Comparison of ENCODE assay signal across 40 cellular contexts in the genomic region with DNA sequence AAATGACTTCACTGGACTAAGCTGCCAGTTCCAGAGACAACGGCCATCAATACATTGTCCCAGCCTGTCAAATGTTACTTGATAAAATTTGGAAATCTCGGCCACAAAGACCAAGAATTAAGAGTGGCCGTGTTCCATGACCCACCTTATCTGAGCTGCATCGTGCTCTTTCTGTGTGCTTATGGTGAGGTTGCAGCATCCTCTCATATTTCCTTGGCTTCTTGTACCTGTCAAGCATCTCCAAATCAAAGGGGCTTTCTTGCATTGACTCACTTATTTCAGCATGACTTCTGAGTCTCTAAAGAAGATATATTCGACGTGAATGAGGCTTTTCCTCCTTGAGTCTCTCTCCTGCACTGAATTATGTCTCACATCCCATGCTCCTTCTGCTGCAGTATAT.
"Had no signal": no experiment of that assay in that cellular context is flagged by ENCODE, and none has a peak within 500 bp of the region (broad histone marks: within the 10 kb centered on the region; RNA-seq: fewer than 3 reads in every experiment).

No MANE protein-coding gene starts in this region.

- H3K4me3 ChIP-seq: adrenal gland, ascending aorta, body of pancreas, breast epithelium, cardiac muscle cell had no signal

- H3K4me1 ChIP-seq: adrenal gland, ascending aorta, body of pancreas, breast epithelium had no signal

- ATAC-seq: activated naive CD4-positive, alpha-beta T cell treated with anti-CD3 and anti-CD28 coated beads, Interleukin-2, amount 50 U/mL, for 72 hours; activated naive CD8-positive, alpha-beta T cell treated with anti-CD3 and anti-CD28 coated beads, Interleukin-2, amount 50 U/mL, for 24 hours; activated T-cell treated with anti-CD3 and anti-CD28 coated beads, Interleukin-2, amount 50 U/mL, for 4 hours; activated T-cell treated with anti-CD3 and anti-CD28 coated beads, Interleukin-2, amount 50 U/mL, for 72 hours; activated T-helper 17 cell treated with anti-CD3 and anti-CD28 coated beads, Interleukin-2, amount 50 U/mL, for 72 hours; body of pancreas had no signal

- H3K9me3 ChIP-seq: adrenal gland, ascending aorta, body of pancreas, breast epithelium had no signal

- H3K36me3 ChIP-seq: adrenal gland, ascending aorta, brain microvascular endothelial cell, breast epithelium, cardiac muscle cell had no signal

- H3K4me3 Mint-ChIP-seq: activated naive CD4-positive, alpha-beta T cell treated with anti-CD3 and anti-CD28 coated beads for 36 hours; activated naive CD4-positive, alpha-beta T cell treated with anti-CD3 and anti-CD28 coated beads, Interleukin-2, amount 10 ng/mL, durations not matched to agents 7 days and 5 days; activated naive CD4-positive, alpha-beta T cell treated with anti-CD3 and anti-CD28 coated beads, Interleukin-2, amount 50 U/mL, for 24 hours; activated naive CD8-positive, alpha-beta T cell; activated naive CD8-positive, alpha-beta T cell treated with anti-CD3 and anti-CD28 coated beads for 36 hours; activated naive CD8-positive, alpha-beta T cell treated with anti-CD3 and anti-CD28 coated beads, Interleukin-2, amount 10 ng/mL, durations not matched to agents 7 days and 5 days; activated naive CD8-positive, alpha-beta T cell treated with anti-CD3 and anti-CD28 coated beads, Interleukin-2, amount 50 U/mL, for 24 hours; activated T-cell treated with anti-CD3 and anti-CD28 coated beads, Interleukin-2, amount 50 U/mL, for 24 hours; activated T-cell treated with anti-CD3 and anti-CD28 coated beads, Interleukin-2, amount 50 U/mL, for 4 hours; activated T-cell treated with anti-CD3 and anti-CD28 coated beads, Interleukin-2, amount 50 U/mL, for 72 hours; activated T-helper 1 cell treated with anti-CD3 and anti-CD28 coated beads, Interleukin-12 subunit alpha, Interleukin-12 subunit beta, Interleukin-2, Interleukin-4 antibody, amounts not matched to agents 30 ng/mL and 10 ng/mL and 1 ng/mL, durations not matched to agents 14 hours and 24 hours and 36 hours; activated T-helper 17 cell treated with anti-CD3 and anti-CD28 coated beads, Interleukin-2, amount 50 U/mL, for 72 hours; brain; central memory CD8-positive, alpha-beta T cell had no signal

- FAIRE-seq: astrocyte, bronchial epithelial cell had no signal

- DNase-seq: activated effector memory CD4-positive, alpha-beta T cell treated with anti-CD3 and anti-CD28 coated beads, Interleukin-2, amount 50 U/mL, for 16 hours; activated effector memory CD4-positive, alpha-beta T cell treated with Interleukin-2 at 50 U/mL for 16 hours; activated gamma-delta T cell; activated gamma-delta T cell treated with Interleukin-2 at 50 U/mL for 16 hours; activated naive CD4-positive, alpha-beta T cell; activated naive CD4-positive, alpha-beta T cell treated with anti-CD3 and anti-CD28 coated beads for 36 hours; activated naive CD4-positive, alpha-beta T cell treated with anti-CD3 and anti-CD28 coated beads, Interleukin-2, amount 10 ng/mL, durations not matched to agents 7 days and 5 days; activated naive CD4-positive, alpha-beta T cell treated with anti-CD3 and anti-CD28 coated beads, Interleukin-2, amount 50 U/mL, for 16 hours; activated naive CD4-positive, alpha-beta T cell treated with Interleukin-2 at 50 U/mL for 16 hours; activated naive CD8-positive, alpha-beta T cell treated with anti-CD3 and anti-CD28 coated beads for 36 hours; activated naive CD8-positive, alpha-beta T cell treated with anti-CD3 and anti-CD28 coated beads, Interleukin-2, amount 10 ng/mL, durations not matched to agents 7 days and 5 days; activated naive CD8-positive, alpha-beta T cell treated with anti-CD3 and anti-CD28 coated beads, Interleukin-2, amount 50 U/mL, for 24 hours; activated T-cell treated with anti-CD3 and anti-CD28 coated beads, Interleukin-2, amount 50 U/mL, for 1 hour; activated T-cell treated with anti-CD3 and anti-CD28 coated beads, Interleukin-2, amount 50 U/mL, for 24 hours; activated T-cell treated with anti-CD3 and anti-CD28 coated beads, Interleukin-2, amount 50 U/mL, for 4 hours; activated T-cell treated with anti-CD3 and anti-CD28 coated beads, Interleukin-2, amount 50 U/mL, for 48 hours; activated T-cell treated with anti-CD3 and anti-CD28 coated beads, Interleukin-2, amount 50 U/mL, for 72 hours; adrenal gland; amniotic stem cell; amygdala; anterior cingulate cortex; aorta; body of pancreas; brain microvascular endothelial cell; caudate nucleus; central memory CD4-positive, alpha-beta T cell; cerebellar nuclear complex had no signal

- H3K27ac Mint-ChIP-seq: activated naive CD4-positive, alpha-beta T cell treated with anti-CD3 and anti-CD28 coated beads for 36 hours; activated naive CD4-positive, alpha-beta T cell treated with anti-CD3 and anti-CD28 coated beads, Interleukin-2, amount 10 ng/mL, durations not matched to agents 7 days and 5 days; activated naive CD4-positive, alpha-beta T cell treated with anti-CD3 and anti-CD28 coated beads, Interleukin-2, amount 50 U/mL, for 24 hours; activated naive CD4-positive, alpha-beta T cell treated with anti-CD3 and anti-CD28 coated beads, Interleukin-2, amount 50 U/mL, for 72 hours; activated naive CD8-positive, alpha-beta T cell; activated naive CD8-positive, alpha-beta T cell treated with anti-CD3 and anti-CD28 coated beads for 36 hours; activated naive CD8-positive, alpha-beta T cell treated with anti-CD3 and anti-CD28 coated beads, Interleukin-2, amount 10 ng/mL, durations not matched to agents 7 days and 5 days; activated naive CD8-positive, alpha-beta T cell treated with anti-CD3 and anti-CD28 coated beads, Interleukin-2, amount 50 U/mL, for 24 hours; activated T-cell treated with anti-CD3 and anti-CD28 coated beads, Interleukin-2, amount 50 U/mL, for 24 hours; activated T-cell treated with anti-CD3 and anti-CD28 coated beads, Interleukin-2, amount 50 U/mL, for 72 hours; activated T-helper 1 cell treated with anti-CD3 and anti-CD28 coated beads, Interleukin-12 subunit alpha, Interleukin-12 subunit beta, Interleukin-2, Interleukin-4 antibody, amounts not matched to agents 30 ng/mL and 10 ng/mL and 1 ng/mL, durations not matched to agents 14 hours and 24 hours and 36 hours; activated T-helper 17 cell treated with anti-CD3 and anti-CD28 coated beads, Interleukin-2, amount 50 U/mL, for 72 hours; activated T-helper 2 cell treated with anti-CD3 and anti-CD28 coated beads, Interferon-gamma antibody, Interleukin-2, Interleukin-4, amounts not matched to agents 10 μg/mL and 5 μg/mL and 100 μg/mL, durations not matched to agents 14 hours and 24 hours and 36 hours; brain had no signal

- H3K4me1 Mint-ChIP-seq: activated naive CD4-positive, alpha-beta T cell treated with anti-CD3 and anti-CD28 coated beads, Interleukin-2, amount 10 ng/mL, durations not matched to agents 7 days and 5 days; activated naive CD4-positive, alpha-beta T cell treated with anti-CD3 and anti-CD28 coated beads, Interleukin-2, amount 50 U/mL, for 24 hours; activated naive CD8-positive, alpha-beta T cell treated with anti-CD3 and anti-CD28 coated beads for 36 hours; activated naive CD8-positive, alpha-beta T cell treated with anti-CD3 and anti-CD28 coated beads, Interleukin-2, amount 10 ng/mL, durations not matched to agents 7 days and 5 days; activated naive CD8-positive, alpha-beta T cell treated with anti-CD3 and anti-CD28 coated beads, Interleukin-2, amount 50 U/mL, for 24 hours; activated T-helper 17 cell treated with anti-CD3 and anti-CD28 coated beads, Interleukin-2, amount 50 U/mL, for 72 hours; central memory CD8-positive, alpha-beta T cell had no signal

- H3K27me3 ChIP-seq: adrenal gland, ascending aorta, brain microvascular endothelial cell, breast epithelium, cardiac muscle cell had no signal

- H3K27ac ChIP-seq: adrenal gland, ascending aorta, body of pancreas, brain microvascular endothelial cell, breast epithelium, cardiac muscle cell had no signal

- H3K9me3 Mint-ChIP-seq: activated naive CD4-positive, alpha-beta T cell treated with anti-CD3 and anti-CD28 coated beads for 36 hours; activated naive CD4-positive, alpha-beta T cell treated with anti-CD3 and anti-CD28 coated beads, Interleukin-2, amount 10 ng/mL, durations not matched to agents 7 days and 5 days; activated naive CD4-positive, alpha-beta T cell treated with anti-CD3 and anti-CD28 coated beads, Interleukin-2, amount 50 U/mL, for 24 hours; activated naive CD4-positive, alpha-beta T cell treated with anti-CD3 and anti-CD28 coated beads, Interleukin-2, amount 50 U/mL, for 72 hours; activated naive CD8-positive, alpha-beta T cell treated with anti-CD3 and anti-CD28 coated beads for 36 hours; activated naive CD8-positive, alpha-beta T cell treated with anti-CD3 and anti-CD28 coated beads, Interleukin-2, amount 10 ng/mL, durations not matched to agents 7 days and 5 days; activated naive CD8-positive, alpha-beta T cell treated with anti-CD3 and anti-CD28 coated beads, Interleukin-2, amount 50 U/mL, for 24 hours; activated T-cell treated with anti-CD3 and anti-CD28 coated beads, Interleukin-2, amount 50 U/mL, for 24 hours; activated T-cell treated with anti-CD3 and anti-CD28 coated beads, Interleukin-2, amount 50 U/mL, for 4 hours; activated T-cell treated with anti-CD3 and anti-CD28 coated beads, Interleukin-2, amount 50 U/mL, for 72 hours; activated T-helper 1 cell treated with anti-CD3 and anti-CD28 coated beads, Interleukin-12 subunit alpha, Interleukin-12 subunit beta, Interleukin-2, Interleukin-4 antibody, amounts not matched to agents 30 ng/mL and 10 ng/mL and 1 ng/mL, durations not matched to agents 14 hours and 24 hours and 36 hours; activated T-helper 17 cell treated with anti-CD3 and anti-CD28 coated beads, Interleukin-2, amount 50 U/mL, for 72 hours; activated T-helper 2 cell treated with anti-CD3 and anti-CD28 coated beads, Interferon-gamma antibody, Interleukin-2, Interleukin-4, amounts not matched to agents 10 μg/mL and 5 μg/mL and 100 μg/mL, durations not matched to agents 14 hours and 24 hours and 36 hours; brain; central memory CD8-positive, alpha-beta T cell had no signal

- H3K36me3 Mint-ChIP-seq: activated naive CD4-positive, alpha-beta T cell treated with anti-CD3 and anti-CD28 coated beads, Interleukin-2, amount 10 ng/mL, durations not matched to agents 7 days and 5 days; activated naive CD4-positive, alpha-beta T cell treated with anti-CD3 and anti-CD28 coated beads, Interleukin-2, amount 50 U/mL, for 24 hours; activated naive CD4-positive, alpha-beta T cell treated with anti-CD3 and anti-CD28 coated beads, Interleukin-2, amount 50 U/mL, for 72 hours; activated naive CD8-positive, alpha-beta T cell; activated naive CD8-positive, alpha-beta T cell treated with anti-CD3 and anti-CD28 coated beads for 36 hours; activated naive CD8-positive, alpha-beta T cell treated with anti-CD3 and anti-CD28 coated beads, Interleukin-2, amount 10 ng/mL, durations not matched to agents 7 days and 5 days; brain had no signal
